Comparison of ENCODE assay signal across 35 cellular contexts in genomic region chr13:45392811-45393210, GRCh38.
"Had no signal": no experiment of that assay in that cellular context is flagged by ENCODE, and none has a peak within 500 bp of the region (broad histone marks: within the 10 kb centered on the region; RNA-seq: fewer than 3 reads in every experiment).

No MANE protein-coding gene starts in this region.

- H3K27ac ChIP-seq: Peyer's patch, VCaP had no signal

- DNase-seq: activated B cell treated with CpG ODN at 0.5 μM for 24 hours; activated CD4-positive, alpha-beta memory T cell treated with anti-CD3 and anti-CD28 coated beads for 36 hours; activated CD4-positive, alpha-beta T cell treated with anti-CD3 and anti-CD28 coated beads for 4 hours; activated CD4-positive, alpha-beta T cell treated with anti-CD3 and anti-CD28 coated beads, Interleukin-2, amount 50 U/mL, for 1 hour; activated CD4-positive, CD25-positive, alpha-beta regulatory T cell treated with anti-CD3 and anti-CD28 coated beads, Interleukin-2, amount 50 U/mL, for 72 hours; activated CD8-positive, alpha-beta memory T cell treated with anti-CD3 and anti-CD28 coated beads, Interleukin-2, amount 50 U/mL, for 4 hours; activated naive CD4-positive, alpha-beta T cell treated with anti-CD3 and anti-CD28 coated beads, Interleukin-2, amount 10 ng/mL, durations not matched to agents 7 days and 5 days; activated naive CD8-positive, alpha-beta T cell treated with anti-CD3 and anti-CD28 coated beads, Interleukin-2, amount 50 U/mL, for 24 hours; activated T-cell treated with anti-CD3 and anti-CD28 coated beads for 4 hours; activated T-cell treated with anti-CD3 and anti-CD28 coated beads, Interleukin-2, amount 50 U/mL, for 72 hours; anterior cingulate cortex; caudate nucleus; Karpas-422; KBM-7; NCI-H1105; NCI-H1417 treated with DMSO at 0.1 percent for 48 hours; NCI-H1694; NCI-H1930; NCI-H345; NCI-H510A; NCI-H526; NCI-H748 treated with DMSO at 0.1 percent for 48 hours; NK-92 treated with Interleukin-12 subunit alpha and Interleukin-12 subunit beta, amount 100 ng/mL, for 24 hours; PC-3; Peyer's patch; RPMI8226; SW 1271; T-helper 1 cell; T-helper 2 cell; T-helper 9 cell had no signal

- H3K4me1 Mint-ChIP-seq: activated B cell treated with CpG ODN at 0.5 μM for 24 hours had no signal

- H3K4me3 Mint-ChIP-seq: activated B cell treated with CpG ODN at 0.5 μM for 24 hours; activated CD4-positive, alpha-beta memory T cell treated with anti-CD3 and anti-CD28 coated beads for 36 hours; activated naive CD4-positive, alpha-beta T cell treated with anti-CD3 and anti-CD28 coated beads, Interleukin-2, amount 10 ng/mL, durations not matched to agents 7 days and 5 days; activated naive CD8-positive, alpha-beta T cell; activated naive CD8-positive, alpha-beta T cell treated with anti-CD3 and anti-CD28 coated beads, Interleukin-2, amount 50 U/mL, for 24 hours; activated T-cell treated with anti-CD3 and anti-CD28 coated beads, Interleukin-2, amount 50 U/mL, for 72 hours; activated T-helper 17 cell treated with anti-CD3 and anti-CD28 coated beads, Interleukin-2, amount 50 U/mL, for 72 hours; brain; IgD-negative memory B cell had no signal

- H3K27ac Mint-ChIP-seq: activated B cell treated with CpG ODN at 0.5 μM for 24 hours; activated CD4-positive, alpha-beta memory T cell treated with anti-CD3 and anti-CD28 coated beads for 36 hours; activated naive CD4-positive, alpha-beta T cell treated with anti-CD3 and anti-CD28 coated beads, Interleukin-2, amount 10 ng/mL, durations not matched to agents 7 days and 5 days; activated naive CD8-positive, alpha-beta T cell; activated naive CD8-positive, alpha-beta T cell treated with anti-CD3 and anti-CD28 coated beads, Interleukin-2, amount 50 U/mL, for 24 hours; activated T-cell treated with anti-CD3 and anti-CD28 coated beads, Interleukin-2, amount 50 U/mL, for 72 hours; activated T-helper 17 cell treated with anti-CD3 and anti-CD28 coated beads, Interleukin-2, amount 50 U/mL, for 72 hours; IgD-negative memory B cell had no signal

- H3K9me3 ChIP-seq: Peyer's patch had no signal

- H3K27me3 Mint-ChIP-seq: activated B cell treated with CpG ODN at 0.5 μM for 24 hours; activated CD4-positive, alpha-beta memory T cell treated with anti-CD3 and anti-CD28 coated beads for 36 hours; activated naive CD4-positive, alpha-beta T cell treated with anti-CD3 and anti-CD28 coated beads, Interleukin-2, amount 10 ng/mL, durations not matched to agents 7 days and 5 days; activated naive CD8-positive, alpha-beta T cell; activated naive CD8-positive, alpha-beta T cell treated with anti-CD3 and anti-CD28 coated beads, Interleukin-2, amount 50 U/mL, for 24 hours; activated T-helper 17 cell treated with anti-CD3 and anti-CD28 coated beads, Interleukin-2, amount 50 U/mL, for 72 hours; brain; IgD-negative memory B cell had no signal

- H3K27me3 ChIP-seq: Peyer's patch had no signal

- ATAC-seq: activated naive CD8-positive, alpha-beta T cell treated with anti-CD3 and anti-CD28 coated beads, Interleukin-2, amount 50 U/mL, for 24 hours; activated T-cell treated with anti-CD3 and anti-CD28 coated beads, Interleukin-2, amount 50 U/mL, for 72 hours; activated T-helper 17 cell treated with anti-CD3 and anti-CD28 coated beads, Interleukin-2, amount 50 U/mL, for 72 hours; PC-3 had no signal

- H3K9me3 Mint-ChIP-seq: activated B cell treated with CpG ODN at 0.5 μM for 24 hours; activated CD4-positive, alpha-beta memory T cell treated with anti-CD3 and anti-CD28 coated beads for 36 hours; activated naive CD8-positive, alpha-beta T cell treated with anti-CD3 and anti-CD28 coated beads, Interleukin-2, amount 50 U/mL, for 24 hours; activated T-cell treated with anti-CD3 and anti-CD28 coated beads, Interleukin-2, amount 50 U/mL, for 72 hours; activated T-helper 17 cell treated with anti-CD3 and anti-CD28 coated beads, Interleukin-2, amount 50 U/mL, for 72 hours; brain; IgD-negative memory B cell had no signal

- H3K4me3 ChIP-seq: Peyer's patch had no signal
